12 cellular contexts compared by ENCODE assay signal in genomic region chr2:242056785-242057184, GRCh38.
DNase-seq lines count a peak whose midpoint lies in the region; ATAC-seq and TF ChIP-seq lines count a peak whose summit lies in the region.
"Had no signal": no experiment of that assay in that cellular context is flagged by ENCODE, and none has a peak within 500 bp of the region (broad histone marks: within the 10 kb centered on the region; RNA-seq: fewer than 3 reads in every experiment).

No MANE protein-coding gene starts in this region.

- H3K4me3 ChIP-seq in Caco-2 (ENCODE audit: low read depth, low read length), result no peak overlapping the region

- CTCF ChIA-PET in activated CD4-positive, alpha-beta memory T cell treated with anti-CD3 and anti-CD28 coated beads, Interleukin-2, amount 10 ng/mL, durations not matched to agents 7 days and 5 days (lab: Charles Lee), result no interaction called here
- CTCF ChIA-PET in activated CD4-positive, alpha-beta memory T cell treated with anti-CD3 and anti-CD28 coated beads for 36 hours (lab: Charles Lee), result no interaction called here
- CTCF ChIA-PET in activated CD8-positive, alpha-beta memory T cell treated with anti-CD3 and anti-CD28 coated beads, Interleukin-2, amount 10 ng/mL, durations not matched to agents 7 days and 5 days (lab: Charles Lee), result no interaction called here
- CTCF ChIA-PET in Caco-2 (lab: Charles Lee), result no interaction called here

- in situ Hi-C loops in GM13976 (cut with MboI; ENCODE audit: low sequenced_read_pairs, unreplicated experiment), result no loop called here

- no peaks in the 10 kb centered on the region for H3K36me3 ChIP-seq in Caco-2 (ENCODE audit: control insufficient read depth, insufficient read depth, low read length)

- no peaks in the 10 kb centered on the region for H3K4me1 Mint-ChIP-seq in activated CD4-positive, alpha-beta memory T cell treated with anti-CD3 and anti-CD28 coated beads, Interleukin-2, amount 10 ng/mL, durations not matched to agents 7 days and 5 days
- no peaks in the 10 kb centered on the region for H3K4me1 Mint-ChIP-seq in activated CD4-positive, alpha-beta memory T cell treated with anti-CD3 and anti-CD28 coated beads for 36 hours (ENCODE audit: low read depth)
- H3K4me1 Mint-ChIP-seq in activated CD8-positive, alpha-beta memory T cell treated with anti-CD3 and anti-CD28 coated beads, Interleukin-2, amount 10 ng/mL, durations not matched to agents 7 days and 5 days, result no peaks in the 10 kb centered on the region
- peaks cover 7% of the 10 kb centered on the region for H3K4me1 Mint-ChIP-seq in Caco-2 (ENCODE audit: low read depth, unreplicated experiment)
- H3K4me1 Mint-ChIP-seq: CD8-positive, alpha-beta memory T cell; IgD-negative memory B cell had no signal

- DNase-seq in activated CD4-positive, alpha-beta memory T cell treated with anti-CD3 and anti-CD28 coated beads, Interleukin-2, amount 10 ng/mL, durations not matched to agents 7 days and 5 days, result peak; percentile 4
- DNase-seq in activated CD4-positive, alpha-beta memory T cell treated with anti-CD3 and anti-CD28 coated beads for 36 hours, result no peak
- DNase-seq in activated CD8-positive, alpha-beta memory T cell treated with anti-CD3 and anti-CD28 coated beads, Interleukin-2, amount 10 ng/mL, durations not matched to agents 7 days and 5 days, result peak; percentile 33
- DNase-seq in islet precursor cell, result peak; percentile 47
- no peak for DNase-seq in Caco-2
- no peak for DNase-seq in GM13976 (ENCODE audit: low spot score)
- no peak for DNase-seq in midbrain (lab: John Stamatoyannopoulos, UW)
- DNase-seq: CD8-positive, alpha-beta memory T cell; DMS53; HCEC 1CT; HFFc6 had no signal

- H3K27me3 ChIP-seq in Caco-2 (replicated peaks; ENCODE audit: control insufficient read depth, insufficient read depth, low read length), result no peaks in the 10 kb centered on the region

- H3K9me3 Mint-ChIP-seq in activated CD4-positive, alpha-beta memory T cell treated with anti-CD3 and anti-CD28 coated beads, Interleukin-2, amount 10 ng/mL, durations not matched to agents 7 days and 5 days, result no peaks in the 10 kb centered on the region
- peaks cover 2% of the 10 kb centered on the region for H3K9me3 Mint-ChIP-seq in activated CD4-positive, alpha-beta memory T cell treated with anti-CD3 and anti-CD28 coated beads for 36 hours
- no peaks in the 10 kb centered on the region for H3K9me3 Mint-ChIP-seq in activated CD8-positive, alpha-beta memory T cell treated with anti-CD3 and anti-CD28 coated beads, Interleukin-2, amount 10 ng/mL, durations not matched to agents 7 days and 5 days (ENCODE audit: low read depth)
- no peaks in the 10 kb centered on the region for H3K9me3 Mint-ChIP-seq in Caco-2 (ENCODE audit: unreplicated experiment)
- H3K9me3 Mint-ChIP-seq: HFFc6 had no signal

- peaks cover 35% of the 10 kb centered on the region for H3K27me3 Mint-ChIP-seq in activated CD4-positive, alpha-beta memory T cell treated with anti-CD3 and anti-CD28 coated beads, Interleukin-2, amount 10 ng/mL, durations not matched to agents 7 days and 5 days
- peaks cover 21% of the 10 kb centered on the region for H3K27me3 Mint-ChIP-seq in activated CD4-positive, alpha-beta memory T cell treated with anti-CD3 and anti-CD28 coated beads for 36 hours
- peaks cover 36% of the 10 kb centered on the region for H3K27me3 Mint-ChIP-seq in activated CD8-positive, alpha-beta memory T cell treated with anti-CD3 and anti-CD28 coated beads, Interleukin-2, amount 10 ng/mL, durations not matched to agents 7 days and 5 days
- peaks cover 16% of the 10 kb centered on the region for H3K27me3 Mint-ChIP-seq in Caco-2 (ENCODE audit: insufficient read depth, unreplicated experiment)

- no peaks in the 10 kb centered on the region for H3K4me1 ChIP-seq in Caco-2

- no peak for TF ChIP-seq CTCF in Caco-2 (IDR thresholded peaks at IDR 0.05; ENCODE audit: insufficient read depth in 1 of 2, low read depth in 1 of 2, low read length in 1 of 2, severe bottlenecking in 1 of 2, unreplicated experiment in 1 of 2)
- TF ChIP-seq CTCF in GM13976 (IDR thresholded peaks at IDR 0.05; ENCODE audit: borderline replicate concordance, control extremely low read depth, extremely low read depth, insufficient read depth, missing control alignments), result no peak

- ATAC-seq in activated CD8-positive, alpha-beta memory T cell treated with anti-CD3 and anti-CD28 coated beads, Interleukin-2, amount 10 ng/mL, durations not matched to agents 7 days and 5 days, result no peak

- intact Hi-C loops in activated CD4-positive, alpha-beta memory T cell treated with anti-CD3 and anti-CD28 coated beads for 36 hours (cut with micrococcal nuclease), result no loop called here
- intact Hi-C loops in Caco-2 (cut with micrococcal nuclease; ENCODE audit: unreplicated experiment), result no loop called here

- no TSS peak for BruUV-seq in Caco-2 (replicated peaks; lab: Mats Ljungman, UMichigan)

- POLR2A ChIA-PET in activated CD4-positive, alpha-beta memory T cell treated with anti-CD3 and anti-CD28 coated beads, Interleukin-2, amount 10 ng/mL, durations not matched to agents 7 days and 5 days (lab: Charles Lee), result no interaction called here
- POLR2A ChIA-PET in activated CD4-positive, alpha-beta memory T cell treated with anti-CD3 and anti-CD28 coated beads for 36 hours (lab: Charles Lee), result no interaction called here
- POLR2A ChIA-PET in Caco-2 (lab: Charles Lee), result no interaction called here

- H3K9me3 ChIP-seq in Caco-2, result no peaks in the 10 kb centered on the region

- H3K4me3 Mint-ChIP-seq in activated CD4-positive, alpha-beta memory T cell treated with anti-CD3 and anti-CD28 coated beads, Interleukin-2, amount 10 ng/mL, durations not matched to agents 7 days and 5 days, result no peak overlapping the region
- no peak overlapping the region for H3K4me3 Mint-ChIP-seq in activated CD4-positive, alpha-beta memory T cell treated with anti-CD3 and anti-CD28 coated beads for 36 hours
- H3K4me3 Mint-ChIP-seq in activated CD8-positive, alpha-beta memory T cell treated with anti-CD3 and anti-CD28 coated beads, Interleukin-2, amount 10 ng/mL, durations not matched to agents 7 days and 5 days, result no peak overlapping the region
- H3K4me3 Mint-ChIP-seq in Caco-2 (ENCODE audit: unreplicated experiment), result no peak overlapping the region
- H3K4me3 Mint-ChIP-seq: CD8-positive, alpha-beta memory T cell; HFFc6; IgD-negative memory B cell had no signal

- H3K27ac Mint-ChIP-seq in activated CD4-positive, alpha-beta memory T cell treated with anti-CD3 and anti-CD28 coated beads, Interleukin-2, amount 10 ng/mL, durations not matched to agents 7 days and 5 days, result no peak overlapping the region
- H3K27ac Mint-ChIP-seq in activated CD4-positive, alpha-beta memory T cell treated with anti-CD3 and anti-CD28 coated beads for 36 hours, result no peak overlapping the region
- no peak overlapping the region for H3K27ac Mint-ChIP-seq in activated CD8-positive, alpha-beta memory T cell treated with anti-CD3 and anti-CD28 coated beads, Interleukin-2, amount 10 ng/mL, durations not matched to agents 7 days and 5 days
- no peak overlapping the region for H3K27ac Mint-ChIP-seq in Caco-2 (ENCODE audit: unreplicated experiment)
- H3K27ac Mint-ChIP-seq: HFFc6, IgD-negative memory B cell had no signal

- no peaks in the 10 kb centered on the region for H3K36me3 Mint-ChIP-seq in activated CD4-positive, alpha-beta memory T cell treated with anti-CD3 and anti-CD28 coated beads, Interleukin-2, amount 10 ng/mL, durations not matched to agents 7 days and 5 days (ENCODE audit: low read depth)
- no peaks in the 10 kb centered on the region for H3K36me3 Mint-ChIP-seq in activated CD4-positive, alpha-beta memory T cell treated with anti-CD3 and anti-CD28 coated beads for 36 hours
- no peaks in the 10 kb centered on the region for H3K36me3 Mint-ChIP-seq in activated CD8-positive, alpha-beta memory T cell treated with anti-CD3 and anti-CD28 coated beads, Interleukin-2, amount 10 ng/mL, durations not matched to agents 7 days and 5 days
- H3K36me3 Mint-ChIP-seq in Caco-2 (ENCODE audit: insufficient read depth, unreplicated experiment), result no peaks in the 10 kb centered on the region

Comparison
In these comparisons a context has a peak if more than half of its experiments do, and no peak if none do; other contexts are left out.
1. DNase-seq: peak in activated CD4-positive, alpha-beta memory T cell treated with anti-CD3 and anti-CD28 coated beads, Interleukin-2, amount 10 ng/mL, durations not matched to agents 7 days and 5 days (single experiment), activated CD8-positive, alpha-beta memory T cell treated with anti-CD3 and anti-CD28 coated beads, Interleukin-2, amount 10 ng/mL, durations not matched to agents 7 days and 5 days (single experiment) and islet precursor cell (single experiment); none in activated CD4-positive, alpha-beta memory T cell treated with anti-CD3 and anti-CD28 coated beads for 36 hours (single experiment), Caco-2 (0 of 2), GM13976 (single experiment) and midbrain (single experiment).